10 cellular contexts compared by ENCODE assay signal in genomic region chr1:31700468-31701136, GRCh38. TPM values are rescaled to one million over a fixed set of nuclear protein-coding genes. Genes with fewer than 3 reads are reported as not detected.
A peak's percentile ranks its signal among the peaks of the same experiment; 100 is the strongest.
DNase-seq lines count a peak whose midpoint lies in the region; ATAC-seq and TF ChIP-seq lines count a peak whose summit lies in the region.
"Had no signal": no experiment of that assay in that cellular context is flagged by ENCODE, and none has a peak within 500 bp of the region (broad histone marks: within the 10 kb centered on the region; RNA-seq: fewer than 3 reads in every experiment).

No MANE protein-coding gene starts in this region.

- H3K36me3 ChIP-seq in RWPE2 (ENCODE audit: low read depth) (peaks cover 46% of the 10 kb centered on the region), stomach (peaks cover 0 to 42% (median 28%) of the 10 kb centered on the region in 4 donors)

- H3K4me1 ChIP-seq in RWPE2 (ENCODE audit: insufficient read depth, poor library complexity, severe bottlenecking), result peaks cover 49% of the 10 kb centered on the region
- H3K4me1 ChIP-seq in foreskin keratinocyte, result peaks cover 37% of the 10 kb centered on the region
- H3K4me1 ChIP-seq in stomach, result peaks cover 63 to 80% (median 76%) of the 10 kb centered on the region in 4 donors

- no peaks in the 10 kb centered on the region for H3K27me3 ChIP-seq in RWPE2 (ENCODE audit: insufficient read depth, poor library complexity, severe bottlenecking)
- no peaks in the 10 kb centered on the region for H3K27me3 ChIP-seq in foreskin keratinocyte
- peaks cover 0 to 16% (median 7%) of the 10 kb centered on the region in 3 donors for H3K27me3 ChIP-seq in stomach

- TF ChIP-seq CTCF in HFF-Myc (IDR thresholded peaks at IDR 0.05; ENCODE audit: low read depth, low read length, missing control alignments), result no peak
- no peak for TF ChIP-seq CTCF in RWPE2 (IDR thresholded peaks at IDR 0.05; ENCODE audit: poor library complexity, severe bottlenecking)
- TF ChIP-seq CTCF in foreskin keratinocyte (conservative IDR thresholded peaks at IDR 0.05), result no peak
- TF ChIP-seq CTCF in stomach (IDR thresholded peaks at IDR 0.05), result no peak

- peak overlapping the region; percentile 86; the same call in 1 of the 2 replicates for H3K4me3 ChIP-seq in HFF-Myc (replicated peaks; ENCODE audit: low read depth, low read length)
- no peak overlapping the region for H3K4me3 ChIP-seq in RWPE2 (ENCODE audit: severe bottlenecking)
- H3K4me3 ChIP-seq in stomach, result no peak overlapping the region

- WGBS in stomach, 5 donors, result 58 to 83% (median 69%) methylated on average over 7 of the region's 7 CpGs

- no peak for TF ChIP-seq EP300 in stomach (IDR thresholded peaks at IDR 0.05)

- H3K27ac ChIP-seq in RWPE2 (ENCODE audit: poor library complexity, severe bottlenecking) (peak overlapping the region; percentile 93), foreskin keratinocyte (peak overlapping the region; percentile 39), stomach (peak overlapping the region; percentile 43 to 93 (median 85))

- ATAC-seq in RWPE2 (ENCODE audit: low read depth), result no peak
- peak; percentile 2 for ATAC-seq in foreskin keratinocyte
- ATAC-seq in GM21529 (IDR thresholded peaks at IDR 0.05; ENCODE audit: unreplicated experiment), result no peak
- no peak for ATAC-seq in HG03095 (IDR thresholded peaks at IDR 0.05; ENCODE audit: unreplicated experiment)

- DNase-seq in HFF-Myc (ENCODE audit: extremely low read depth, low read depth) (no peak), RWPE2 (ENCODE audit: low spot score) (no peak), foreskin keratinocyte (peak; percentile 57 to 74), stomach (no peak), amniotic stem cell (lab: John Stamatoyannopoulos, UW) (no peak)
- DNase-seq: activated CD4-positive, alpha-beta T cell treated with anti-CD3 and anti-CD28 coated beads, Interleukin-2, amount 10 ng/mL, durations not matched to agents 24 days and 14 days; activated naive CD8-positive, alpha-beta T cell treated with anti-CD3 and anti-CD28 coated beads, Interleukin-2, amount 10 ng/mL, durations not matched to agents 7 days and 5 days; naive B cell had no signal

- intact Hi-C loops in stomach (cut with DNase I; ENCODE audit: low total_unique reads), result no loop called here

- no peaks in the 10 kb centered on the region for H3K9me3 ChIP-seq in RWPE2 (ENCODE audit: severe bottlenecking)
- H3K9me3 ChIP-seq in stomach, result no peaks in the 10 kb centered on the region

- TF ChIP-seq POLR2A in stomach (IDR thresholded peaks at IDR 0.05), result no peak

RNA-seq across cellular contexts. Expression of gene COL16A1, which starts 3.2 kb away (rescaled TPM):
- 125 and 133 TPM in 2 replicates for total RNA-seq in foreskin keratinocyte
- polyA plus RNA-seq in foreskin keratinocyte, result 74.3 and 80.3 TPM in 2 replicates
- 100 to 1,000 TPM in 3 of 5 donors, 10 to 100 TPM in 2; 64.2 to 127 (median 118) TPM for total RNA-seq in stomach
- polyA plus RNA-seq in stomach, result 10 to 100 TPM; 19.8 to 27.4 (median 24.7) TPM
- total RNA-seq: activated CD4-positive, alpha-beta T cell treated with anti-CD3 and anti-CD28 coated beads, Interleukin-2, amount 10 ng/mL, durations not matched to agents 24 days and 14 days had no signal

RNA-seq across cellular contexts. Expression of gene PEF1, which starts 55.9 kb away (rescaled TPM):
- total RNA-seq in foreskin keratinocyte, result 94.3 and 95.7 TPM in 2 replicates
- 105 and 106 TPM in 2 replicates for polyA plus RNA-seq in foreskin keratinocyte
- 10 to 100 TPM; 19.7 to 91.0 (median 69.6) TPM for total RNA-seq in stomach
- 10 to 100 TPM; 54.7 to 71.9 (median 62.7) TPM for polyA plus RNA-seq in stomach

Comparison
In these comparisons a context has a peak if more than half of its experiments do, and no peak if none do; other contexts are left out.
1. DNase-seq: peak in foreskin keratinocyte (2 of 2); none in HFF-Myc (single experiment), RWPE2 (single experiment), stomach (single experiment) and amniotic stem cell (single experiment).
2. H3K27ac ChIP-seq: peak in every context shown above with its lines; median percentile 93 in RWPE2; 85 in stomach; 39 in foreskin keratinocyte.